In the genomic region with DNA sequence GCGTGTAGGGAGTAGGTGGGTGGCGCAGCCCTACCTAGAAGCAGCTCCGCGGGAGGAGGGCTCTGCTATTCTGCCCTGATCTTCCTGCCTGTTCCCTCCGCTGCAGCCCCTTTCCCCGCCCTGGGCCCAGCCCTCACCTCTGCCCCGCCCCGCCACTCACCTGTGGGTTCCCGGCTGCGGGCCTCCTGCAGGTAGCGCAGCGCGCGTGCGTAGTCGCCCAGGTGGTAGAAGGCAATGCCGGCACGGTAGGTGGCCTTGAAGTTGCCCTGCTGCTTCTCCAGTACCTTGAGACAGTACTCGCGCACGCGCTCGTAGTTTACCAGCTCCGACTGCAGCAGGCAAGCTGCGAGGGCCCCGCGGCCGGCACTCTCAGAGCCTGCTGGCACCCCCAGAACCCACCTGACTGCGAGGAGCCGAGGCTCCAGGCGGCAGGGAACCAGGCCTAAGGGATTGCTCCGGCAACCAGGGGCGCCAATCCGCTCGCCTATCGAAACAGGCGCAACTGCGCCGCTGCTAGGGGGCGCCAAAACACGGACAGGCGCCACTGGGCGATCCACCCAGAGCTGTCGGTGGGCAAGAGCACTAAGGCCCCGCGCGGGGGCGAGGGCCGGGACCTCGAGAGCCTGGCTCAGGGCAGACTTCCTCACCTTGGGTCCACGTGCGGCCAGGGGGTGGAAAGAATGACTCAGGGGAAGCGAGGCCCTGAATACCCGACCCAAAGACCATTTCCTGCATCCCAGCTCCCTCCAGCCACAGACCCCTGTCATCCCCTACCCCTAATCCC, we compare ENCODE assay signal across 8 cellular contexts. TPM values are rescaled to one million over a fixed set of nuclear protein-coding genes. Genes with fewer than 3 reads are reported as not detected.
A peak's percentile ranks its signal among the peaks of the same experiment; 100 is the strongest.
DNase-seq lines count a peak whose midpoint lies in the region; ATAC-seq lines count a peak whose summit lies in the region.

No MANE protein-coding gene starts in this region.

- H3K9me3 Mint-ChIP-seq in activated CD8-positive, alpha-beta T cell treated with anti-CD3 and anti-CD28 coated beads, Interleukin-2, amount 10 ng/mL, durations not matched to agents 7 days and 5 days (ENCODE audit: insufficient read depth): no peaks in the 10 kb centered on the region

- ATAC-seq in activated CD8-positive, alpha-beta T cell treated with anti-CD3 and anti-CD28 coated beads, Interleukin-2, amount 10 ng/mL, durations not matched to agents 7 days and 5 days: no peak
- ATAC-seq in HG02938 (IDR thresholded peaks at IDR 0.05; ENCODE audit: unreplicated experiment) (no peak), HG02759 (IDR thresholded peaks at IDR 0.05; ENCODE audit: unreplicated experiment) (no peak), HG03159 (IDR thresholded peaks at IDR 0.05; ENCODE audit: unreplicated experiment) (no peak)

- POLR2A ChIA-PET in activated CD8-positive, alpha-beta T cell treated with anti-CD3 and anti-CD28 coated beads, Interleukin-2, amount 10 ng/mL, durations not matched to agents 7 days and 5 days (lab: Charles Lee): no interaction called here

- H3K27ac Mint-ChIP-seq in activated CD8-positive, alpha-beta T cell treated with anti-CD3 and anti-CD28 coated beads, Interleukin-2, amount 10 ng/mL, durations not matched to agents 7 days and 5 days: no peak overlapping the region

- H3K4me1 Mint-ChIP-seq in activated CD8-positive, alpha-beta T cell treated with anti-CD3 and anti-CD28 coated beads, Interleukin-2, amount 10 ng/mL, durations not matched to agents 7 days and 5 days (ENCODE audit: low read depth): peaks cover 11% of the 10 kb centered on the region

- DNase-seq in CD1c-positive myeloid dendritic cell (ENCODE audit: extremely low spot score) (peak; percentile 13), LoVo (ENCODE audit: low spot score) (peak; percentile 82), left kidney (ENCODE audit: low read depth, low spot score) (peak; percentile 41), NK-92 (lab: John Stamatoyannopoulos, UW; ENCODE audit: unreplicated experiment) (no peak)
- peak; percentile 30 for DNase-seq in activated CD8-positive, alpha-beta T cell treated with anti-CD3 and anti-CD28 coated beads, Interleukin-2, amount 10 ng/mL, durations not matched to agents 7 days and 5 days

- peaks cover 38% of the 10 kb centered on the region for H3K27me3 Mint-ChIP-seq in activated CD8-positive, alpha-beta T cell treated with anti-CD3 and anti-CD28 coated beads, Interleukin-2, amount 10 ng/mL, durations not matched to agents 7 days and 5 days (ENCODE audit: low read depth)

- H3K36me3 Mint-ChIP-seq in activated CD8-positive, alpha-beta T cell treated with anti-CD3 and anti-CD28 coated beads, Interleukin-2, amount 10 ng/mL, durations not matched to agents 7 days and 5 days (ENCODE audit: low read depth): peaks cover 3% of the 10 kb centered on the region

- CTCF ChIA-PET in activated CD8-positive, alpha-beta T cell treated with anti-CD3 and anti-CD28 coated beads, Interleukin-2, amount 10 ng/mL, durations not matched to agents 7 days and 5 days (lab: Charles Lee): interaction anchor here (1.0 to 2.0 kb wide), 4 partner anchors 18 to 77 kb away, joined by 3 to 7 read pairs (median 3); a partner anchor contains a TSS

- no peak overlapping the region for H3K4me3 Mint-ChIP-seq in activated CD8-positive, alpha-beta T cell treated with anti-CD3 and anti-CD28 coated beads, Interleukin-2, amount 10 ng/mL, durations not matched to agents 7 days and 5 days

RNA-seq across cellular contexts. Expression of a gene that starts 1.0 kb away (rescaled TPM):
- not detected for total RNA-seq in activated CD8-positive, alpha-beta T cell treated with anti-CD3 and anti-CD28 coated beads, Interleukin-2, amount 10 ng/mL, durations not matched to agents 7 days and 5 days

RNA-seq across cellular contexts. Expression of a gene that starts 9.3 kb away (rescaled TPM):
- total RNA-seq in activated CD8-positive, alpha-beta T cell treated with anti-CD3 and anti-CD28 coated beads, Interleukin-2, amount 10 ng/mL, durations not matched to agents 7 days and 5 days: under 1 TPM; 0.39 to 0.68 TPM

RNA-seq across cellular contexts. Expression of a gene that starts 26.0 kb away (rescaled TPM):
- total RNA-seq in activated CD8-positive, alpha-beta T cell treated with anti-CD3 and anti-CD28 coated beads, Interleukin-2, amount 10 ng/mL, durations not matched to agents 7 days and 5 days: 10 to 100 TPM; 16.2 to 18.4 TPM
